ENCODE assay signal across 14 cellular contexts in the genomic region with DNA sequence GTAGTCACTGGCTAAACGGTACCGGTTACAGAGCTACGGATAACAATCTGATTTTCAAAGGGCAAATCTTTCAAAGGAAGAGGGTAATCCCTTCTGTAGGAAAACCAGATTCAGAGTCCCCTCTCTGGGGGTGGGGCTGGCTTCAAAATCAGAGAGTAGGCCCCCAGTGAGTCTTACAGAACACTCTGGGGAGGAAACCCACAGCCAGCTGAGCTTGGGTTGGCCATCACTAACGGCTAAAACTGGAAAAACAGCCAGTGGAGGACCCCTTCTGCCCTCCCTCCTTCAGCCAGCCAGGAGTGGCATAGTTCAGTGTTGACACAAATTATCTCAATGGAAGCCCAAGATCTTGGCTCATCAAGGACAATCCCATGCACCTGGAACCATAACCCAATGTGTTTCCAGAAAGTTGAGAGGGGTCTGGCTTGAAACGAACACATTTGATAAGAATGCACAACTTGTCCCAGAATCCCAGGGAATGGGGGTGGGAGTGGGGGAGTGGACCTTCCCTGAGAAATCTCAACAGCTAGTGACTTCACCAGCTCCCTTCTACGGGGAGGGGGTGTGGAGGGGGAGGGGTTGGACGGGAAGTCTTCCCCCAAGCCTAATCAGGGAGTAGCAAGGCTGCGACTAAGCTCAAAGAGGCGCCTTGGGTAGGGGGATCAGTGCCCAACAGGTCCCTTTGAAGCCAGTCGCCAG. TPM values are rescaled to one million over a fixed set of nuclear protein-coding genes. Genes with fewer than 3 reads are reported as not detected.
DNase-seq lines count a peak whose midpoint lies in the region; ATAC-seq lines count a peak whose summit lies in the region.
"Had no signal": no experiment of that assay in that cellular context is flagged by ENCODE, and none has a peak within 500 bp of the region (broad histone marks: within the 10 kb centered on the region; RNA-seq: fewer than 3 reads in every experiment).

No MANE protein-coding gene starts in this region.

- H3K4me3 ChIP-seq in skeletal muscle tissue (ENCODE audit: low read length in 3 of 3): peak overlapping the region; percentile 40 to 57 (median 46)
- H3K4me3 ChIP-seq: PC-9 had no signal

- no peaks in the 10 kb centered on the region for H3K9me3 ChIP-seq in skeletal muscle tissue (ENCODE audit: control insufficient read depth in 3 of 3, low read length in 3 of 3)

- H3K4me1 ChIP-seq in skeletal muscle tissue (ENCODE audit: control insufficient read depth in 3 of 3, insufficient read depth in 3 of 3, low read length in 3 of 3): peaks cover 33 to 43% (median 37%) of the 10 kb centered on the region in 3 donors

- H3K27me3 ChIP-seq in skeletal muscle tissue (ENCODE audit: control insufficient read depth in 3 of 3, insufficient read depth in 3 of 3, low read length in 3 of 3): peaks cover 3 to 16% (median 13%) of the 10 kb centered on the region in 3 donors

- H3K27ac ChIP-seq in caudate nucleus (ENCODE audit: low read depth, low read length) (peak overlapping the region; percentile 58), skeletal muscle tissue (ENCODE audit: low read depth, low read length) (peak overlapping the region; percentile 82)
- H3K27ac ChIP-seq: epithelial cell of prostate, PC-9 had no signal

- no peaks in the 10 kb centered on the region for H3K36me3 ChIP-seq in skeletal muscle tissue (ENCODE audit: control insufficient read depth in 3 of 3, insufficient read depth in 3 of 3, low read length in 3 of 3)

- no peak for ATAC-seq in HG02642 (IDR thresholded peaks at IDR 0.05; ENCODE audit: poor library complexity, unreplicated experiment)

- H3K9ac ChIP-seq in skeletal muscle tissue (ENCODE audit: low read depth in 1 of 3, low read length in 3 of 3): peak overlapping the region in 2 of 3 donors; percentile 58 to 77

- DNase-seq in ELF-1 (ENCODE audit: low read depth, low spot score) (peak; percentile 74), caudate nucleus (lab: John Stamatoyannopoulos, UW) (peak in 1 of 61 donors; percentile 26), islet precursor cell (peak; percentile 72), NOMO-1 (lab: John Stamatoyannopoulos, UW; ENCODE audit: unreplicated experiment in 2 of 2) (no peak), NCI-H1930 (lab: John Stamatoyannopoulos, UW) (no peak), H4 (ENCODE audit: low spot score) (no peak)
- DNase-seq: activated B cell treated with CpG ODN at 0.5 μM for 24 hours; activated naive CD4-positive, alpha-beta T cell treated with Interleukin-2 at 50 U/mL for 16 hours; NCI-H1048; PC-9 had no signal

RNA-seq across cellular contexts. Expression of a gene that starts 1.0 kb away (rescaled TPM):
- 15.1 TPM for total RNA-seq in skeletal muscle tissue
- 0.04 and 0.25 TPM in 2 replicates for total RNA-seq in H4 (2014; rRNA removed; shearing (Covaris generic))
- total RNA-seq: activated B cell treated with CpG ODN at 0.5 μM for 24 hours, PC-9 had no signal

RNA-seq across cellular contexts. Expression of a gene that starts 9.8 kb away (rescaled TPM):
- total RNA-seq in skeletal muscle tissue: 1.6 TPM
- total RNA-seq in H4 (2014; rRNA removed; shearing (Covaris generic)): not detected in 2 replicates
- total RNA-seq: activated B cell treated with CpG ODN at 0.5 μM for 24 hours, mucosa of gallbladder, PC-9 had no signal

RNA-seq across cellular contexts. Expression of a gene that starts 21.6 kb away (rescaled TPM):
- total RNA-seq in skeletal muscle tissue: 0.52 TPM
- not detected in 2 replicates for total RNA-seq in H4 (2014; rRNA removed; shearing (Covaris generic))
- total RNA-seq: activated B cell treated with CpG ODN at 0.5 μM for 24 hours, PC-9 had no signal

RNA-seq across cellular contexts. Expression of a gene that starts 37.3 kb away (rescaled TPM):
- total RNA-seq in skeletal muscle tissue: 6.8 TPM
- 18.3 and 22.7 TPM in 2 replicates for total RNA-seq in H4 (2014; rRNA removed; shearing (Covaris generic))

RNA-seq across cellular contexts. Expression of a gene that starts 48.2 kb away (rescaled TPM):
- 2.1 TPM for total RNA-seq in skeletal muscle tissue
- 0.06 TPM in 1 of 2 replicates, not detected in the other for total RNA-seq in H4 (2014; rRNA removed; shearing (Covaris generic))

Comparison
In these comparisons a context has a peak if more than half of its experiments do, and no peak if none do; other contexts are left out.
1. DNase-seq: peak in ELF-1 (single experiment) and islet precursor cell (single experiment); none in NOMO-1 (0 of 2), NCI-H1930 (0 of 2) and H4 (single experiment).
2. RNA of a gene that starts 1.0 kb away (total RNA-seq): 15.1 TPM in skeletal muscle tissue (single experiment); 0.04 to 0.25 TPM in H4; every median in the first group is over 10 times any median in the second.